Comparison of ENCODE assay signal across 8 cellular contexts in genomic region chr5:65624025-65624569, GRCh38.
DNase-seq lines count a peak whose midpoint lies in the region; ATAC-seq lines count a peak whose summit lies in the region.

Gene TRIM23, minus strand, starts transcription at chr5:65624333. Its CDS starts 59 bp downstream, at chr5:65624274.

- DNase-seq in AG20443 (ENCODE audit: low spot score) (peak; percentile 97), NCI-H446 (lab: John Stamatoyannopoulos, UW) (peak; percentile 93), cerebellar cortex (ENCODE audit: low spot score) (peak; percentile 94), kidney glomerular epithelial cell (lab: John Stamatoyannopoulos, UW) (peak; percentile 94)
- peak; percentile 88 for DNase-seq in activated CD4-positive, CD25-positive, alpha-beta regulatory T cell treated with anti-CD3 and anti-CD28 coated beads, Interleukin-2, amount 50 U/mL, for 16 hours (ENCODE audit: low read depth, low spot score)
- DNase-seq in stimulated activated CD4-positive, alpha-beta T cell treated with anti-CD3 and anti-CD28 coated beads, Interleukin-15, amount 100 ng/mL, for 48 hours (ENCODE audit: low read depth in 2 of 2): peak; percentile 82 to 83

- ATAC-seq in GM19035 (IDR thresholded peaks at IDR 0.05; ENCODE audit: unreplicated experiment) (peak; percentile 94), HG03354 (IDR thresholded peaks at IDR 0.05; ENCODE audit: poor library complexity, severe bottlenecking, unreplicated experiment) (peak; percentile 95)

Comparison
In these comparisons a context has a peak if more than half of its experiments do, and no peak if none do; other contexts are left out.
1. Peak in every context shown above with its lines: DNase-seq and ATAC-seq.